Comparison of ENCODE assay signal across 1 cellular context in the genomic region with DNA sequence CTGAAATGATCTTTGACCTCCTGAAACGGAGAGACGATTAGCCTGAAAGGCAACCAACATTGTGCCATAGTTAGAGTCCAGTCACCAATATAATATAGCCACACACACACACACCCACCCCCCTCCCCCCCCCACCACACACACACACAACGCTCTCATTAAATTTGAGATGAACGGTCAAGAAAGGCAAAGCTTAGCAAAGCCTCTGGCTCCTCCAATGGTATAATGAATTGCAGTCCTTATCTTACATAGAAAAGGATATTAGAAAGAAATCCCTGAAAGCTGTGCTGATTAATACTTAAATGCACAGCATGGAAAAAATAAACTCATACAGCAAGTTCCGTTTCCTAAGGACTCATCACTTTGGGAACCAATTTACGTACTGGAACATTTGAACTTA.
TF ChIP-seq lines count a peak whose summit lies in the region.

No MANE protein-coding gene starts in this region.

TF ChIP-seq in HepG2, 621 proteins besides CTCF, POLR2A, EP300 and RAD21:
- TF ChIP-seq, protein P1, sequence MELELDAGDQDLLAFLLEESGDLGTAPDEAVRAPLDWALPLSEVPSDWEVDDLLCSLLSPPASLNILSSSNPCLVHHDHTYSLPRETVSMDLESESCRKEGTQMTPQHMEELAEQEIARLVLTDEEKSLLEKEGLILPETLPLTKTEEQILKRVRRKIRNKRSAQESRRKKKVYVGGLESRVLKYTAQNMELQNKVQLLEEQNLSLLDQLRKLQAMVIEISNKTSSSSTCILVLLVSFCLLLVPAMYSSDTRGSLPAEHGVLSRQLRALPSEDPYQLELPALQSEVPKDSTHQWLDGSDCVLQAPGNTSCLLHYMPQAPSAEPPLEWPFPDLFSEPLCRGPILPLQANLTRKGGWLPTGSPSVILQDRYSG (CRISPR knock-in tag; IDR thresholded peaks at IDR 0.05) = no peak
